ENCODE assay signal across 1 cellular context in the genomic region with DNA sequence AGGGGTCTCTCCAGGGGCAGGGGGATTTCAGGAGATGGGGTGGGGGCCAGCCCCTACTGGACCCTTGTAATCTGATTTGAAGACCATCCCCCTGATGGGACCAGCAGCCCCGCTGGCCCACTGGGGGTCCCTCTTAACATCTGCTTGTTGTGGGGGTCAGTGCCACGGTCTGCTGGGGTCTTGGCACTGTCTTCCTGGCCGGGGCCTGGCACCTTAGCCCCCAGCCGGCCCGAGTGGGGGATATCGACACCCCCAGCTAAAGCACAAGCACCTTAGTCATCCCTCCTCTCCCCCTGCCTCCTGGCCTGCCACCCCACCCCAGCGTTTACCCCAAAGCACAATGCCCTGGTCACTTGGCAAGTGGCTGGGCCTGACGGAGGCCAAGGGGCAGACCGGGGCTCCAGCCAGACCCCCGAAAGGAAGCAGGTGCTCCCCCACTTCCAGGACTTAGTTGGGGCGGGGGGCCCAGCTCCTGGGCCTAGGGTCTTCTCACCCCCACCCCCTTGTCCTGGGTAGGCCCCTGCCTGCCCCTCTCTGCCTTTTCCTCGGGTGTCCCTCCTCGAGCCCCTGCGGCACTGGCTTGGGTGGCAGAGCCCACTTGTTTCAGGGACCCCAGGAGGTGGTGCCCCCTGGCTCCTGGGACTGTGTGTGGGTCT.
TF ChIP-seq lines count a peak whose summit lies in the region.

No MANE protein-coding gene starts in this region.

TF ChIP-seq in A549, 52 proteins besides CTCF, POLR2A, EP300 and RAD21 (continued from another document):
- TF ChIP-seq, protein P1, sequence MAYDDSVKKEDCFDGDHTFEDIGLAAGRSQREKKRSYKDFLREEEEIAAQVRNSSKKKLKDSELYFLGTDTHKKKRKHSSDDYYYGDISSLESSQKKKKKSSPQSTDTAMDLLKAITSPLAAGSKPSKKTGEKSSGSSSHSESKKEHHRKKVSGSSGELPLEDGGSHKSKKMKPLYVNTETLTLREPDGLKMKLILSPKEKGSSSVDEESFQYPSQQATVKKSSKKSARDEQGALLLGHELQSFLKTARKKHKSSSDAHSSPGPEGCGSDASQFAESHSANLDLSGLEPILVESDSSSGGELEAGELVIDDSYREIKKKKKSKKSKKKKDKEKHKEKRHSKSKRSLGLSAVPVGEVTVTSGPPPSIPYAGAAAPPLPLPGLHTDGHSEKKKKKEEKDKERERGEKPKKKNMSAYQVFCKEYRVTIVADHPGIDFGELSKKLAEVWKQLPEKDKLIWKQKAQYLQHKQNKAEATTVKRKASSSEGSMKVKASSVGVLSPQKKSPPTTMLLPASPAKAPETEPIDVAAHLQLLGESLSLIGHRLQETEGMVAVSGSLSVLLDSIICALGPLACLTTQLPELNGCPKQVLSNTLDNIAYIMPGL (CRISPR knock-in tag; IDR thresholded peaks at IDR 0.05; ENCODE audit: borderline replicate concordance) = no peak
